8 cellular contexts compared by ENCODE assay signal in genomic region chr10:69861251-69862240, GRCh38. TPM values are rescaled to one million over a fixed set of nuclear protein-coding genes. Genes with fewer than 3 reads are reported as not detected.
A peak's percentile ranks its signal among the peaks of the same experiment; 100 is the strongest.
DNase-seq lines count a peak whose midpoint lies in the region; ATAC-seq lines count a peak whose summit lies in the region.

No MANE protein-coding gene starts in this region.

- DNase-seq in NCI-H526 (lab: John Stamatoyannopoulos, UW): peak; percentile 21 to 39
- DNase-seq in NCI-H526 treated with DMSO at 0.1 percent for 48 hours (lab: John Stamatoyannopoulos, UW): no peak
- DNase-seq in NCI-H69 (lab: John Stamatoyannopoulos, UW): peak; percentile 26
- DNase-seq in stimulated activated effector memory CD8-positive, alpha-beta T cell treated with anti-CD3 and anti-CD28 coated beads, Interleukin-12 subunit alpha, Interleukin-12 subunit beta, amount 100 ng/mL, for 72 hours (ENCODE audit: low spot score in 2 of 2): no peak
- no peak for DNase-seq in stimulated activated naive CD4-positive, alpha-beta T cell (lab: John Stamatoyannopoulos, UW)
- no peak for DNase-seq in NCI-H128 (lab: John Stamatoyannopoulos, UW; ENCODE audit: unreplicated experiment)

- no peaks in the 10 kb centered on the region for H3K9me3 Mint-ChIP-seq in stimulated activated effector memory CD8-positive, alpha-beta T cell treated with anti-CD3 and anti-CD28 coated beads, Interleukin-12 subunit alpha, Interleukin-12 subunit beta, amount 100 ng/mL, for 72 hours

- ATAC-seq in esophagus mucosa: peak; percentile 58
- ATAC-seq in stimulated activated effector memory CD8-positive, alpha-beta T cell treated with anti-CD3 and anti-CD28 coated beads, Interleukin-12 subunit alpha, Interleukin-12 subunit beta, amount 100 ng/mL, for 72 hours: peak; percentile 25
- no peak for ATAC-seq in HG03442 (IDR thresholded peaks at IDR 0.05; ENCODE audit: unreplicated experiment)

- no peaks in the 10 kb centered on the region for H3K36me3 Mint-ChIP-seq in stimulated activated effector memory CD8-positive, alpha-beta T cell treated with anti-CD3 and anti-CD28 coated beads, Interleukin-12 subunit alpha, Interleukin-12 subunit beta, amount 100 ng/mL, for 72 hours

- H3K27ac Mint-ChIP-seq in stimulated activated effector memory CD8-positive, alpha-beta T cell treated with anti-CD3 and anti-CD28 coated beads, Interleukin-12 subunit alpha, Interleukin-12 subunit beta, amount 100 ng/mL, for 72 hours: no peak overlapping the region

- H3K4me1 Mint-ChIP-seq in stimulated activated effector memory CD8-positive, alpha-beta T cell treated with anti-CD3 and anti-CD28 coated beads, Interleukin-12 subunit alpha, Interleukin-12 subunit beta, amount 100 ng/mL, for 72 hours: peaks cover 5% of the 10 kb centered on the region

- H3K4me3 Mint-ChIP-seq in stimulated activated effector memory CD8-positive, alpha-beta T cell treated with anti-CD3 and anti-CD28 coated beads, Interleukin-12 subunit alpha, Interleukin-12 subunit beta, amount 100 ng/mL, for 72 hours: no peak overlapping the region

RNA-seq across cellular contexts. Expression of gene COL13A1, which starts 59.8 kb away (rescaled TPM):
- 0.92 TPM for total RNA-seq in esophagus mucosa

Comparison
In these comparisons a context has a peak if more than half of its experiments do, and no peak if none do; other contexts are left out.
1. DNase-seq: peak in NCI-H526 (2 of 2) and NCI-H69 (single experiment); none in NCI-H526 treated with DMSO at 0.1 percent for 48 hours (single experiment), stimulated activated effector memory CD8-positive, alpha-beta T cell treated with anti-CD3 and anti-CD28 coated beads, Interleukin-12 subunit alpha, Interleukin-12 subunit beta, amount 100 ng/mL, for 72 hours (0 of 2), stimulated activated naive CD4-positive, alpha-beta T cell (0 of 6) and NCI-H128 (single experiment).